18 cellular contexts compared by ENCODE assay signal in genomic region chr3:71917540-71917939, GRCh38.
"Had no signal": no experiment of that assay in that cellular context is flagged by ENCODE, and none has a peak within 500 bp of the region (broad histone marks: within the 10 kb centered on the region; RNA-seq: fewer than 3 reads in every experiment).

No MANE protein-coding gene starts in this region.

- H3K9me3 ChIP-seq: left ventricle myocardium inferior, neutrophil, right lobe of liver, thoracic aorta, vagina had no signal

- H3K27me3 ChIP-seq: right lobe of liver, vagina had no signal

- H3K4me1 ChIP-seq: foreskin keratinocyte, left ventricle myocardium inferior, right lobe of liver, vagina had no signal

- H3K27ac ChIP-seq: foreskin keratinocyte, left ventricle myocardium inferior, neutrophil, right lobe of liver, thoracic aorta, vagina, WERI-Rb-1 had no signal

- DNase-seq: activated CD4-positive, CD25-positive, alpha-beta regulatory T cell treated with anti-CD3 and anti-CD28 coated beads, Interleukin-2, amount 50 U/mL, for 72 hours; activated CD8-positive, alpha-beta memory T cell treated with anti-CD3 and anti-CD28 coated beads, Interleukin-2, amount 10 ng/mL, durations not matched to agents 7 days and 5 days; activated CD8-positive, alpha-beta T cell treated with anti-CD3 and anti-CD28 coated beads, Interleukin-2, amount 10 ng/mL, durations not matched to agents 7 days and 5 days; activated naive CD8-positive, alpha-beta T cell treated with anti-CD3 and anti-CD28 coated beads, Interleukin-2, amount 50 U/mL, for 24 hours; activated T-cell treated with anti-CD3 and anti-CD28 coated beads, Interleukin-2, amount 50 U/mL, for 48 hours; endodermal cell; foreskin keratinocyte; left ventricle myocardium inferior; nephron progenitor cell; stimulated activated CD4-positive, alpha-beta T cell treated with anti-CD3 and anti-CD28 coated beads, Interleukin-2, amount 100 ng/mL, for 48 hours; stimulated activated naive CD8-positive, alpha-beta T cell treated with anti-CD3 and anti-CD28 coated beads, Interleukin-15, Interleukin-2, amounts not matched to agents 100 U/mL and 50 U/mL, for 24 hours; T-helper 9 cell; WERI-Rb-1 had no signal

- H3K4me3 ChIP-seq: left ventricle myocardium inferior, lung, right lobe of liver, thoracic aorta, vagina had no signal

- ATAC-seq: activated CD8-positive, alpha-beta memory T cell treated with anti-CD3 and anti-CD28 coated beads, Interleukin-2, amount 10 ng/mL, durations not matched to agents 7 days and 5 days; activated CD8-positive, alpha-beta T cell treated with anti-CD3 and anti-CD28 coated beads, Interleukin-2, amount 10 ng/mL, durations not matched to agents 7 days and 5 days; activated naive CD8-positive, alpha-beta T cell treated with anti-CD3 and anti-CD28 coated beads, Interleukin-2, amount 50 U/mL, for 24 hours had no signal

- H3K36me3 ChIP-seq: left ventricle myocardium inferior, neutrophil, right lobe of liver, thoracic aorta, vagina, WERI-Rb-1 had no signal
